In the genomic region with DNA sequence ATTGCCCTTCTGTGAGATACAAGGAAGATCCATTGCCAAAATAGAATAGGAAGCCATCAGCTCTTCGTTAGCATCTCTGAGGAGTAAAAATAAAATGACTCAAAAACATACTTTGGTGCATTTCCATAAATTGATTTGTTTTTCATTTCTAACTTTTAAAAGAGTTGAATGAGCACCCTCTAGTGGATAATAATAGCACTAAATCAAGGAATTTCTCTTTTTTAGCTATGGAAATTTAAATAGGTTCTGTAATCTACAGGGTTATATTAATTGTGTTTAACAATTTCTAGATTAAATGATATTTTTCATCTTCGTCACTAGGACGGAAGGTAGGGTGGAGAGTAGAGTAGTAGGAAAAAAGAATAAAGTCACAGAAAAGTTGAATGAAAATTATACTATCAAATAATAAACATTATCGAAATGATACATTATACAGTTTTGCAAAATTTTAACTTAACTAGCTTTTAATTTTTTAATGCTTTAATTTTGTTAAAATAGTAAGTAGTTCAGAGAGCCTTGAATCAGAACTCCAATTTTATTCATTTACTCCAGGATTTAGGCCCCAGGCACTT, we compare ENCODE assay signal across 10 cellular contexts. TPM values are rescaled to one million over a fixed set of nuclear protein-coding genes. Genes with fewer than 3 reads are reported as not detected.
DNase-seq lines count a peak whose midpoint lies in the region; ATAC-seq and TF ChIP-seq lines count a peak whose summit lies in the region.
"Had no signal": no experiment of that assay in that cellular context is flagged by ENCODE, and none has a peak within 500 bp of the region (broad histone marks: within the 10 kb centered on the region; RNA-seq: fewer than 3 reads in every experiment).

No MANE protein-coding gene starts in this region.

- no peaks in the 10 kb centered on the region for H3K9me3 ChIP-seq in CD4-positive, alpha-beta memory T cell (ENCODE audit: control insufficient read depth in 1 of 2, low read length in 2 of 2)
- H3K9me3 ChIP-seq in adipocyte (ENCODE audit: control insufficient read depth, low read length) (no peaks in the 10 kb centered on the region), left lung (no peaks in the 10 kb centered on the region)

- intact Hi-C loops in CD4-positive, alpha-beta memory T cell (cut with micrococcal nuclease) = loop anchor here (1.0 kb wide), 1 partner anchor 65 kb away; no protein-coding TSS in a partner anchor
- intact Hi-C loops in left lung (cut with DNase I) = loop anchor here in 1 of 2 donors (5.0 kb wide), 1 partner anchor 67 kb away; no protein-coding TSS in a partner anchor

- H3K4me3 Mint-ChIP-seq in CD4-positive, alpha-beta memory T cell = no peak overlapping the region
- H3K4me3 Mint-ChIP-seq: memory B cell had no signal

- peak overlapping the region in 3 of 7 donors; percentile 6 to 36 (median 30) for H3K27ac Mint-ChIP-seq in CD4-positive, alpha-beta memory T cell
- H3K27ac Mint-ChIP-seq: memory B cell had no signal

- ATAC-seq in left lung = peak; percentile 40
- no peak for ATAC-seq in GM21786 (IDR thresholded peaks at IDR 0.05; ENCODE audit: unreplicated experiment)

- H3K27me3 Mint-ChIP-seq in CD4-positive, alpha-beta memory T cell = no peaks in the 10 kb centered on the region
- H3K27me3 Mint-ChIP-seq: memory B cell had no signal

- no peak overlapping the region for H3K27ac ChIP-seq in CD4-positive, alpha-beta memory T cell (ENCODE audit: low read depth, low read length)
- no peak overlapping the region for H3K27ac ChIP-seq in left lung

- no peaks in the 10 kb centered on the region for H3K27me3 ChIP-seq in CD4-positive, alpha-beta memory T cell (ENCODE audit: insufficient read depth, low read length)
- H3K27me3 ChIP-seq in adipocyte (replicated peaks; ENCODE audit: control insufficient read depth, insufficient read depth, low read length) (no peaks in the 10 kb centered on the region), left lung (no peaks in the 10 kb centered on the region)

- peak; percentile 50 to 52 for TF ChIP-seq CTCF in left lung (IDR thresholded peaks at IDR 0.05)

- H3K9me3 Mint-ChIP-seq in CD4-positive, alpha-beta memory T cell = peaks cover 0 to 1% (median 0%) of the 10 kb centered on the region in 8 donors

- peak in 3 of 5 donors; percentile 13 to 34 (median 27) for DNase-seq in CD4-positive, alpha-beta memory T cell
- DNase-seq in HT-29 (ENCODE audit: low spot score) (peak; percentile 65), adipocyte (ENCODE audit: low read depth) (peak; percentile 80), left lung (no peak), mesenteric fat pad (ENCODE audit: low spot score) (no peak)
- DNase-seq in activated naive CD4-positive, alpha-beta T cell treated with Interleukin-2 at 50 U/mL for 16 hours = no peak
- no peak for DNase-seq in effector CD8-positive, alpha-beta T cell (lab: John Stamatoyannopoulos, UW)

- peak overlapping the region; percentile 37 for H3K9ac ChIP-seq in adipocyte (ENCODE audit: low read length)

- peaks cover 46% of the 10 kb centered on the region for H3K4me1 ChIP-seq in CD4-positive, alpha-beta memory T cell (ENCODE audit: insufficient read depth, low read length)
- H3K4me1 ChIP-seq in adipocyte (ENCODE audit: control insufficient read depth, insufficient read depth, low read length) = peaks cover 2% of the 10 kb centered on the region
- peaks cover 17 to 30% of the 10 kb centered on the region in 2 donors for H3K4me1 ChIP-seq in left lung

- peaks cover 11% of the 10 kb centered on the region for H3K36me3 ChIP-seq in CD4-positive, alpha-beta memory T cell (ENCODE audit: insufficient read depth, low read length)
- H3K36me3 ChIP-seq in adipocyte (ENCODE audit: control insufficient read depth, insufficient read depth, low read length, severe bottlenecking) (no peaks in the 10 kb centered on the region), left lung (peaks cover 0 to 38% of the 10 kb centered on the region in 2 donors)

- H3K4me3 ChIP-seq in CD4-positive, alpha-beta memory T cell (ENCODE audit: low read length in 2 of 2) = no peak overlapping the region
- peak overlapping the region; percentile 26 for H3K4me3 ChIP-seq in adipocyte (ENCODE audit: low read length)
- no peak overlapping the region for H3K4me3 ChIP-seq in left lung

- POLR2A ChIA-PET in CD4-positive, alpha-beta memory T cell (lab: Charles Lee; ENCODE audit: partially characterized antibody) = no interaction called here

- CTCF ChIA-PET in CD4-positive, alpha-beta memory T cell (lab: Charles Lee; ENCODE audit: partially characterized antibody) = interaction anchor here (0.8 to 7.7 kb wide), 20 partner anchors 9 to 105 kb away, joined by 3 to 71 read pairs (median 4); a partner anchor contains a TSS

- H3K36me3 Mint-ChIP-seq in CD4-positive, alpha-beta memory T cell = peaks cover 49 to 51% of the 10 kb centered on the region in 2 donors

- H3K4me1 Mint-ChIP-seq in CD4-positive, alpha-beta memory T cell = peaks cover 38 to 73% (median 60%) of the 10 kb centered on the region in 4 donors

RNA-seq across cellular contexts. Expression of a gene that starts 6.5 kb away (rescaled TPM):
- total RNA-seq in CD4-positive, alpha-beta memory T cell = 10 to 100 TPM; 20.4 to 23.1 TPM
- 10 to 100 TPM in 1 of 2 donors, 1 to 10 TPM in 1; 10.0 to 11.9 TPM for polyA plus RNA-seq in CD4-positive, alpha-beta memory T cell
- total RNA-seq in HT-29 (2014; rRNA removed; shearing (Covaris generic)) = 13.9 and 21.5 TPM in 2 replicates
- total RNA-seq in left lung (10 to 100 TPM; 13.4 to 14.5 TPM), mesenteric fat pad (11.1 TPM)

RNA-seq across cellular contexts. Expression of a gene that starts 6.6 kb away (rescaled TPM):
- total RNA-seq in CD4-positive, alpha-beta memory T cell = 10 to 100 TPM; 15.9 TPM
- 1 to 10 TPM; 1.2 to 5.9 TPM for polyA plus RNA-seq in CD4-positive, alpha-beta memory T cell
- 1.1 TPM in 2 replicates for total RNA-seq in HT-29 (2014; rRNA removed; shearing (Covaris generic))
- 1 to 10 TPM; 6.6 to 7.4 TPM for total RNA-seq in left lung
- total RNA-seq in mesenteric fat pad = 4.6 TPM

RNA-seq across cellular contexts. Expression of a gene that starts 40.9 kb away (rescaled TPM):
- total RNA-seq in CD4-positive, alpha-beta memory T cell = under 1 TPM in 1 of 2 experiments, not detected in 1; 0.39 TPM
- under 1 TPM in 1 of 2 donors, not detected in 1; 0.39 TPM for polyA plus RNA-seq in CD4-positive, alpha-beta memory T cell
- total RNA-seq in HT-29 (2014; rRNA removed; shearing (Covaris generic)) = 1.3 and 1.4 TPM in 2 replicates
- total RNA-seq in left lung (1 to 10 TPM; 2.4 to 4.8 TPM), mesenteric fat pad (not detected)
- total RNA-seq: NCI-H460 had no signal

Comparison
In these comparisons a context has a peak if more than half of its experiments do, and no peak if none do; other contexts are left out.
1. DNase-seq: peak in CD4-positive, alpha-beta memory T cell (3 of 5), HT-29 (single experiment) and adipocyte (single experiment); none in left lung (0 of 2), mesenteric fat pad (single experiment), activated naive CD4-positive, alpha-beta T cell treated with Interleukin-2 at 50 U/mL for 16 hours (single experiment) and effector CD8-positive, alpha-beta T cell (single experiment).